ENCODE assay signal across 8 cellular contexts in the genomic region with DNA sequence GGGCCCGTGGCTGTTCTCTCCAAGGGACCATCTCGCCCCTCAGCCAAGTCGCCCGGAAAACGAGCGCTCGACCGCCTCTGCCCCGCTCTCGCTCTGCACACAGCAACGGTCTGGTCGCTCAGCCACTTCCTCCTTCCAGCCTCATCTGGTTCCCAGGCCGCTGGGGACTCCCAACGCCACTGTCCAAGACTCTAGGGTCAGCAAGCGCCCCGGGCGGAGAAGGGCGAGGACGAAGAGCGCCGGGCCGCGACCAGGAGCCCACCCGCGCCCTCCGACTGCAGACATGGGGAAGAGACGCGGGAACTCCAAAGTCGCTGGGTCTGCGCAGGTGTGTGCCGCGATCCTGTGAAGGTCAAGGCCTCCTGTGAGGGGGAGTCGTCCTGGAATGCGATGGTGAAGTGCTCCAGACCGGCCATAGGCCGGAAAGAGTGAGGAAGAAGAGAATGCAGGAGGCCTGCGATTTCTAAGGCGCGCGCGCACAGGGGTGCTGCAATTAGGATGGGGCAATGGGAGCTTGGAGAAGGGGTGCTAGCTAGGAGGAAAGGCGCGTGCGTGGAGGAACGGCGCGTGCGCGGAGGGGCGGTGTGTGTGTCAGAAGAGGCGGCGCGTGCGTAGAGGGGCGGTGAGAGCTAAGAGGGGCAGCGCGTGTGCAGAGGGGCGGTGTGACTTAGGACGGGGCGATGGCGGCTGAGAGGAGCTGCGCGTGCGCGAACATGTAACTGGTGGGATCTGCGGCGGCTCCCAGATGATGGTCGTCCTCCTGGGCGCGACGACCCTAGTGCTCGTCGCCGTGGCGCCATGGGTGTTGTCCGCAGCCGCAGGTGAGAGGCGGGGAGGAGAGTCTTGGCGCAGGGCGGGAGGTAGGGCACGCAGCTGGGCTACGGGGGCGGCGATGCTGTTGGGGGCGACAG. TPM values are rescaled to one million over a fixed set of nuclear protein-coding genes. Genes with fewer than 3 reads are reported as not detected.
DNase-seq lines count a peak whose midpoint lies in the region; ATAC-seq and TF ChIP-seq lines count a peak whose summit lies in the region.

A gene (plus strand): TSS at position 660 of the 911 bp plus-strand sequence. CDS start 86 bp downstream, at position 746.

- TF ChIP-seq RAD21 in IMR-90 (IDR thresholded peaks at IDR 0.05; ENCODE audit: low read length), result no peak

- H2BK5ac ChIP-seq in IMR-90 (ENCODE audit: low read depth, low read length, poor library complexity, severe bottlenecking), result peak within 1 kb of the TSS; percentile 92

- H2BK120ac ChIP-seq in IMR-90 (ENCODE audit: low read depth, low read length), result peak within 1 kb of the TSS; percentile 66

- peak within 1 kb of the TSS; percentile 59 to 88 for H4K8ac ChIP-seq in IMR-90 (ENCODE audit: low read depth in 2 of 2, low read length in 2 of 2)

- peak within 1 kb of the TSS; percentile 69 for H4K5ac ChIP-seq in IMR-90 (ENCODE audit: low read depth, low read length)

- H3K79me1 ChIP-seq in IMR-90 (ENCODE audit: low read depth in 1 of 2, low read length in 2 of 2), result peaks cover 14 to 29% of the 10 kb centered on the region in 2 experiments

- TF ChIP-seq POLR2A in IMR-90 (IDR thresholded peaks at IDR 0.05; ENCODE audit: low read depth, low read length), result peak; percentile 71; the same call in 1 of the 2 replicates

- POLR2A ChIA-PET in IMR-90 (lab: Charles Lee; ENCODE audit: unreplicated experiment), result interaction anchor here (0.5 kb wide), 1 partner anchor 121 kb away, joined by 3 read pairs; no protein-coding TSS in a partner anchor
- POLR2A ChIA-PET in OCI-LY7 (lab: Charles Lee), result interaction anchor here (0.5 to 2.4 kb wide), 28 partner anchors 8 to 581 kb away, joined by 3 to 19 read pairs (median 4); a partner anchor contains a TSS

- peak; percentile 91 for DNase-seq in DMS114 treated with DMSO at 0.1 percent for 48 hours (lab: John Stamatoyannopoulos, UW; ENCODE audit: unreplicated experiment)
- peak; percentile 98 for DNase-seq in IMR-90
- DNase-seq in OCI-LY7 (ENCODE audit: low spot score), result peak; percentile 98
- peak; percentile 98 for DNase-seq in activated T-cell treated with anti-CD3 and anti-CD28 coated beads for 24 hours (ENCODE audit: low read depth)
- DNase-seq in epithelial cell of proximal tubule (ENCODE audit: low read depth), result peak; percentile 61
- DNase-seq in mucosa of gallbladder (ENCODE audit: low spot score), result peak; percentile 98
- DNase-seq in stimulated activated CD8-positive, alpha-beta memory T cell treated with anti-CD3 and anti-CD28 coated beads, Interleukin-4, amount 100 ng/mL, for 4 hours (ENCODE audit: low read depth in 2 of 2, low spot score in 1 of 2), result peak; percentile 97 to 98

- in situ Hi-C loops in IMR-90 (cut with MboI; ENCODE audit: low sequenced_read_pairs), result no loop called here

- peak within 1 kb of the TSS; percentile 85; the same call in 1 of the 2 replicates for H4K91ac ChIP-seq in IMR-90 (ENCODE audit: insufficient read depth, low read depth, low read length)

- H3K56ac ChIP-seq in IMR-90 (ENCODE audit: extremely low read depth, insufficient read depth, low read length), result peak within 1 kb of the TSS; percentile 77

- no peaks in the 10 kb centered on the region for H3K9me2 ChIP-seq in OCI-LY7 (ENCODE audit: insufficient read depth, low read length)

- no peaks in the 10 kb centered on the region for H3K9me3 ChIP-seq in IMR-90 (ENCODE audit: control insufficient read depth, insufficient read depth, low read length)
- H3K9me3 ChIP-seq in OCI-LY7 (ENCODE audit: low read length), result no peaks in the 10 kb centered on the region; the same call in 1 of the 2 replicates

- peak within 1 kb of the TSS; percentile 92 for H3K27ac ChIP-seq in IMR-90 (ENCODE audit: insufficient read depth, low read length)
- peak within 1 kb of the TSS; percentile 87 for H3K27ac ChIP-seq in OCI-LY7 (ENCODE audit: low read depth, low read length, poor library complexity, severe bottlenecking)

- peak within 1 kb of the TSS; percentile 92 for H3K4ac ChIP-seq in IMR-90 (ENCODE audit: low read depth, low read length)

- peak within 1 kb of the TSS; percentile 78; the same call in 1 of the 2 replicates for H2AK5ac ChIP-seq in IMR-90 (ENCODE audit: low read depth, low read length)

- H2BK15ac ChIP-seq in IMR-90 (ENCODE audit: low read depth, low read length), result peak within 1 kb of the TSS; percentile 53; the same call in 1 of the 3 replicates

- no peak for TF ChIP-seq CTCF in IMR-90 (conservative IDR thresholded peaks at IDR 0.05; ENCODE audit: low read depth, low read length)
- 0 out of 2 replicates have a peak, but pooled peaks have one; percentile 25 for TF ChIP-seq CTCF in OCI-LY7 (conservative IDR thresholded peaks at IDR 0.05; ENCODE audit: low read length)
- TF ChIP-seq CTCF in epithelial cell of proximal tubule (conservative IDR thresholded peaks at IDR 0.05; ENCODE audit: low read depth, low read length), result no peak

- peak within 1 kb of the TSS; percentile 77 for H3K4me3 ChIP-seq in IMR-90 (ENCODE audit: insufficient read depth, low read depth, low read length)
- peak within 1 kb of the TSS; percentile 79 for H3K4me3 ChIP-seq in OCI-LY7 (ENCODE audit: low read depth, low read length, poor library complexity, severe bottlenecking)
- peak within 1 kb of the TSS; percentile 94 for H3K4me3 ChIP-seq in epithelial cell of proximal tubule (ENCODE audit: low read depth, low read length)

- peak within 1 kb of the TSS; percentile 73 for H3K23ac ChIP-seq in IMR-90 (ENCODE audit: low read depth, low read length)

- WGBS in IMR-90 (ENCODE audit: extremely low coverage in 2 of 2, insufficient read length in 1 of 2), 2 experiments, result 0% methylated on average over 28 of the region's 85 CpGs; no CpG with 5 or more reads in 1 of the 2 experiments

- ATAC-seq in GM21529 (IDR thresholded peaks at IDR 0.05; ENCODE audit: unreplicated experiment) (peak; percentile 64), IMR-90 (ENCODE audit: low read depth) (peak; percentile 93)

- intact Hi-C loops in IMR-90 (cut with micrococcal nuclease) (loop anchor here (2.0 kb wide), 1 partner anchor 126 kb away; no protein-coding TSS in a partner anchor), OCI-LY7 (cut with micrococcal nuclease; ENCODE audit: unreplicated experiment) (loop anchor here (1.0 to 2.0 kb wide), 2 partner anchors 50 to 55 kb away; no protein-coding TSS in a partner anchor)

- H3K36me3 ChIP-seq in IMR-90 (ENCODE audit: control insufficient read depth, insufficient read depth, low read length), result no peaks in the 10 kb centered on the region
- peaks cover 32% of the 10 kb centered on the region for H3K36me3 ChIP-seq in OCI-LY7 (ENCODE audit: insufficient read depth, low read length)

- H2AFZ ChIP-seq in IMR-90 (replicated peaks; ENCODE audit: low read length, poor library complexity), result peak within 1 kb of the TSS; percentile 99
- peak within 1 kb of the TSS; percentile 66 for H2AFZ ChIP-seq in OCI-LY7 (ENCODE audit: low read length)

- no peaks in the 10 kb centered on the region for H3K4me1 ChIP-seq in IMR-90 (ENCODE audit: control insufficient read depth, insufficient read depth, low read length)
- H3K4me1 ChIP-seq in OCI-LY7 (ENCODE audit: insufficient read depth, low read length, poor library complexity, severe bottlenecking), result peaks cover 36% of the 10 kb centered on the region

- H2BK20ac ChIP-seq in IMR-90 (ENCODE audit: low read depth, low read length), result no peak within 1 kb of the TSS

- peak within 1 kb of the TSS; percentile 69 for H3K14ac ChIP-seq in IMR-90 (replicated peaks; ENCODE audit: low read depth, low read length)

- H2AK9ac ChIP-seq in IMR-90 (replicated peaks; ENCODE audit: low read depth, low read length, poor library complexity), result peak within 1 kb of the TSS; percentile 39

- peak within 1 kb of the TSS; percentile 73 for H3K18ac ChIP-seq in IMR-90 (ENCODE audit: low read depth, low read length)

- no TSS peak for BruUV-seq in IMR-90 (replicated peaks; lab: Mats Ljungman, UMichigan)
- no TSS peak for BruUV-seq in OCI-LY7 (replicated peaks; lab: Mats Ljungman, UMichigan)

- H3K9me1 ChIP-seq in IMR-90 (ENCODE audit: insufficient read depth, low read length), result no peaks in the 10 kb centered on the region; the same call in none of the 2 replicates

- peaks cover 46% of the 10 kb centered on the region for H3K79me2 ChIP-seq in OCI-LY7 (ENCODE audit: insufficient read depth, low read depth, low read length)

- no peaks in the 10 kb centered on the region for H3K27me3 ChIP-seq in IMR-90 (ENCODE audit: control insufficient read depth, insufficient read depth, low read length)

- H4K20me1 ChIP-seq in IMR-90 (ENCODE audit: insufficient read depth, low read length) (peaks cover 12% of the 10 kb centered on the region), OCI-LY7 (ENCODE audit: insufficient read depth, low read length) (0 out of 2 replicates have a peak, but pooled peaks cover 4% of the 10 kb centered on the region)

- peak within 1 kb of the TSS; percentile 91 for H3K9ac ChIP-seq in IMR-90 (ENCODE audit: low read depth, low read length)

- CTCF ChIA-PET in IMR-90 (lab: Yijun Ruan, JAX) (interaction anchor here (0.9 to 1.1 kb wide), 2 partner anchors 11 to 36 kb away, joined by 3 read pairs; no protein-coding TSS in a partner anchor), OCI-LY7 (lab: Charles Lee; ENCODE audit: unreplicated experiment) (interaction anchor here (0.6 to 1.2 kb wide), 6 partner anchors 8 to 84 kb away, joined by 3 to 4 read pairs (median 3); no protein-coding TSS in a partner anchor)

- dilution Hi-C loops in IMR-90 (cut with HindIII; ENCODE audit: low sequenced_read_pairs, unreplicated experiment), result no loop called here

- H3K4me2 ChIP-seq in IMR-90 (ENCODE audit: low read depth, low read length), result peak within 1 kb of the TSS; percentile 97
- H3K4me2 ChIP-seq in OCI-LY7 (ENCODE audit: low read length), result peak within 1 kb of the TSS; percentile 82

TF ChIP-seq in IMR-90, 13 proteins besides CTCF, POLR2A, EP300 and RAD21 (continues in another document):
- no peak for TF ChIP-seq RFX5 (IDR thresholded peaks at IDR 0.05; ENCODE audit: low read depth, low read length)
- peak; percentile 26 for TF ChIP-seq RCOR1 (IDR thresholded peaks at IDR 0.05; ENCODE audit: insufficient replicate concordance, low read length)
- no peak for TF ChIP-seq CHD1 (IDR thresholded peaks at IDR 0.05; ENCODE audit: low read depth, low read length)
- TF ChIP-seq MAZ (IDR thresholded peaks at IDR 0.05; ENCODE audit: borderline replicate concordance, low read depth, low read length), result peak; percentile 66; the same call in 1 of the 2 replicates
- peak; percentile 82 for TF ChIP-seq CEBPB (IDR thresholded peaks at IDR 0.05; ENCODE audit: low read depth, low read length)
- no peak for TF ChIP-seq MAFK (IDR thresholded peaks at IDR 0.05; ENCODE audit: low read depth, low read length)
- TF ChIP-seq MXI1 (IDR thresholded peaks at IDR 0.05; ENCODE audit: borderline replicate concordance, low read depth, low read length), result peak; percentile 47; the same call in 1 of the 2 replicates
- TF ChIP-seq FOS (IDR thresholded peaks at IDR 0.05; ENCODE audit: low read depth, low read length), result no peak

RNA-seq across cellular contexts. Expression of the gene that starts here (rescaled TPM):
- total RNA-seq in IMR-90 (2012; rRNA removed) (9.9 and 12.8 TPM in 2 replicates), OCI-LY7 (2022) (60.8 and 65.2 TPM in 2 replicates), epithelial cell of proximal tubule (8.6 and 8.8 TPM in 2 replicates), mucosa of gallbladder (59.0 TPM)
- 5.9 and 7.8 TPM in 2 replicates for polyA plus RNA-seq in IMR-90 (2012; rRNA removed)
- 5.6 and 7.5 TPM in 2 replicates for polyA plus RNA-seq in IMR-90 (2012; cell fraction: cytosol; rRNA removed)
- polyA plus RNA-seq in IMR-90 (2012; cell fraction: nucleus; rRNA removed; ENCODE audit: low replicate concordance), result 1.5 and 2.8 TPM in 2 replicates
- total RNA-seq in OCI-LY7 (2014; rRNA removed; shearing (Covaris generic)), result 17.0 and 18.1 TPM in 2 replicates

Comparison
In these comparisons a context has a peak if more than half of its experiments do, and no peak if none do; other contexts are left out.
1. Peak in every context shown above with its lines: DNase-seq, ATAC-seq, H3K4me3 ChIP-seq and H3K27ac ChIP-seq.